Comparison of ENCODE assay signal across 16 cellular contexts in the genomic region with DNA sequence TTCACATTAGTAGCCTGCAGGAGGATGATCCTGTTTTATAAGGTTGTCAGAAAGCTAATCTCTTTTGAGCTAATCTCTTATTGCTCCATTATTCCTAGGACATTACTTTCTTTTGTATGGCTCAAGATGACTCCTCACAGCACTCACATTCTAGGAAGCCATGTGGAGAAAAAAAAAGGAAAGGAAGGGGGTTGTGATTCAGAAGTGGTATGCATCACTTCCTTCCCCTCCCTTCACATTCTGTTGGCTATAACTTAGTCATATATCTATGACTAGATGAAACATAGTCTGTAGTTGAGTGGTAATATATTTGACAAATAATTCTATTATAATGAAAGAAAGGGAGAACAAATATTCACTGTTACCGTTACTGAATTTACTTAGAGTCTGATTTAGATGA.
A peak's percentile ranks its signal among the peaks of the same experiment; 100 is the strongest.
DNase-seq lines count a peak whose midpoint lies in the region; ATAC-seq lines count a peak whose summit lies in the region.
"Had no signal": no experiment of that assay in that cellular context is flagged by ENCODE, and none has a peak within 500 bp of the region (broad histone marks: within the 10 kb centered on the region; RNA-seq: fewer than 3 reads in every experiment).

No MANE protein-coding gene starts in this region.

- no peak overlapping the region for H3K4me3 Mint-ChIP-seq in activated CD4-positive, alpha-beta T cell treated with anti-CD3 and anti-CD28 coated beads for 36 hours
- H3K4me3 Mint-ChIP-seq: activated naive CD8-positive, alpha-beta T cell treated with anti-CD3 and anti-CD28 coated beads for 36 hours; nephron progenitor cell had no signal

- CTCF ChIA-PET in activated CD4-positive, alpha-beta T cell treated with anti-CD3 and anti-CD28 coated beads for 36 hours (lab: Charles Lee), result no interaction called here

- no peak overlapping the region for H3K27ac Mint-ChIP-seq in activated CD4-positive, alpha-beta T cell treated with anti-CD3 and anti-CD28 coated beads for 36 hours
- H3K27ac Mint-ChIP-seq: activated naive CD8-positive, alpha-beta T cell treated with anti-CD3 and anti-CD28 coated beads for 36 hours; nephron progenitor cell had no signal

- H3K9me3 Mint-ChIP-seq in activated CD4-positive, alpha-beta T cell treated with anti-CD3 and anti-CD28 coated beads for 36 hours (ENCODE audit: low read depth), result peaks cover 3% of the 10 kb centered on the region

- H3K36me3 Mint-ChIP-seq in activated CD4-positive, alpha-beta T cell treated with anti-CD3 and anti-CD28 coated beads for 36 hours (ENCODE audit: low read depth), result no peaks in the 10 kb centered on the region
- H3K36me3 Mint-ChIP-seq: activated naive CD8-positive, alpha-beta T cell treated with anti-CD3 and anti-CD28 coated beads for 36 hours had no signal

- ATAC-seq in activated CD4-positive, alpha-beta T cell treated with anti-CD3 and anti-CD28 coated beads for 36 hours, result no peak
- ATAC-seq in GM18870 (IDR thresholded peaks at IDR 0.05; ENCODE audit: unreplicated experiment), result no peak
- ATAC-seq: gastroesophageal sphincter, left colon had no signal

- intact Hi-C loops in activated CD4-positive, alpha-beta T cell treated with anti-CD3 and anti-CD28 coated beads for 36 hours (cut with DNase I, micrococcal nuclease), result no loop called here

- peak; percentile 96 for DNase-seq in ELR (ENCODE audit: low read depth)
- peak; percentile 1 to 13 for DNase-seq in NOMO-1 (lab: John Stamatoyannopoulos, UW; ENCODE audit: unreplicated experiment in 2 of 2)
- peak; percentile 89 for DNase-seq in dermis blood vessel endothelial cell
- DNase-seq in non-pigmented ciliary epithelial cell (ENCODE audit: low read depth), result peak; percentile 46
- DNase-seq in activated CD4-positive, alpha-beta T cell treated with anti-CD3 and anti-CD28 coated beads for 36 hours, result no peak
- no peak for DNase-seq in stimulated activated CD4-positive, alpha-beta T cell treated with anti-CD3 and anti-CD28 coated beads, Interleukin-1b, Interleukin-23, amount 100 ng/mL, for 48 hours
- no peak for DNase-seq in HT-29 (ENCODE audit: low spot score)
- DNase-seq: activated naive CD8-positive, alpha-beta T cell treated with anti-CD3 and anti-CD28 coated beads for 36 hours; COR-L47; left colon; NCI-H1048; nephron progenitor cell; Peyer's patch; testis had no signal

- POLR2A ChIA-PET in activated CD4-positive, alpha-beta T cell treated with anti-CD3 and anti-CD28 coated beads for 36 hours (lab: Charles Lee), result no interaction called here

- no peaks in the 10 kb centered on the region for H3K4me1 Mint-ChIP-seq in activated CD4-positive, alpha-beta T cell treated with anti-CD3 and anti-CD28 coated beads for 36 hours
- H3K4me1 Mint-ChIP-seq: activated naive CD8-positive, alpha-beta T cell treated with anti-CD3 and anti-CD28 coated beads for 36 hours; nephron progenitor cell had no signal

- H3K27me3 Mint-ChIP-seq in activated CD4-positive, alpha-beta T cell treated with anti-CD3 and anti-CD28 coated beads for 36 hours, result no peaks in the 10 kb centered on the region
- H3K27me3 Mint-ChIP-seq: activated naive CD8-positive, alpha-beta T cell treated with anti-CD3 and anti-CD28 coated beads for 36 hours had no signal

Comparison
In these comparisons a context has a peak if more than half of its experiments do, and no peak if none do; other contexts are left out.
1. DNase-seq: peak in ELR (single experiment), NOMO-1 (2 of 2), dermis blood vessel endothelial cell (single experiment) and non-pigmented ciliary epithelial cell (single experiment); none in activated CD4-positive, alpha-beta T cell treated with anti-CD3 and anti-CD28 coated beads for 36 hours (single experiment), stimulated activated CD4-positive, alpha-beta T cell treated with anti-CD3 and anti-CD28 coated beads, Interleukin-1b, Interleukin-23, amount 100 ng/mL, for 48 hours (single experiment) and HT-29 (single experiment).